In the genomic region with DNA sequence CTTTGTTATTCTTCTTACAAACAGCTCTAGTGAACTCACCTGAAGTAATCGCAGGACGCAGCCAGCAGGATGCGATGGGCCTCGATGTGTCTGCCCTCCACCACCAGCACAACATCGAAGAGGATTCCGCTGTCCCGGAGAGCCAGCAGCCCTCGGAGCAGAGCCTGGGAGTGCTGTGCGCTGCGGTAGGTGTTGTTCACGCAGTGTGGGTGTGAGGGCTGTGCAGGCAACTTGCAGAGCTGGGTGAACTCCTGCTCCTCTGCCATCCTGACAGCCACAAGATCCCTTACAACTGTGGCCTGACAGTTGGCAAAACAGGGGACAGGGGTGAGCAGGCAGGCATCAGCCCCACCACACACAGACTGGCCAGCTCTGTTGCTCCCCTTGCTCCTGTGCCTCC, we compare ENCODE assay signal across 31 cellular contexts.
"Had no signal": no experiment of that assay in that cellular context is flagged by ENCODE, and none has a peak within 500 bp of the region (broad histone marks: within the 10 kb centered on the region; RNA-seq: fewer than 3 reads in every experiment).

No MANE protein-coding gene starts in this region.

- H3K9me3 ChIP-seq: colonic mucosa, gastrocnemius medialis, psoas muscle, stomach, thyroid gland, upper lobe of right lung had no signal

- H3K4me1 ChIP-seq: colonic mucosa, parathyroid adenoma had no signal

- H3K4me2 ChIP-seq: hepatocyte, smooth muscle cell had no signal

- H3K36me3 Mint-ChIP-seq: activated naive CD4-positive, alpha-beta T cell treated with anti-CD3 and anti-CD28 coated beads, Interleukin-2, amount 50 U/mL, for 72 hours had no signal

- H3K27ac Mint-ChIP-seq: activated CD4-positive, alpha-beta T cell treated with anti-CD3 and anti-CD28 coated beads for 36 hours; activated CD8-positive, alpha-beta memory T cell treated with anti-CD3 and anti-CD28 coated beads, Interleukin-2, amount 10 ng/mL, durations not matched to agents 7 days and 5 days; activated CD8-positive, alpha-beta T cell treated with anti-CD3 and anti-CD28 coated beads, Interleukin-2, amount 10 ng/mL, durations not matched to agents 7 days and 5 days; nephron progenitor cell had no signal

- H2AFZ ChIP-seq: hepatocyte, parathyroid adenoma had no signal

- H3K27me3 Mint-ChIP-seq: activated CD4-positive, alpha-beta T cell treated with anti-CD3 and anti-CD28 coated beads for 36 hours; activated CD8-positive, alpha-beta memory T cell treated with anti-CD3 and anti-CD28 coated beads, Interleukin-2, amount 10 ng/mL, durations not matched to agents 7 days and 5 days; brain; stimulated activated naive B cell treated with anti-CD40 and anti-IgM and Interleukin-4, amounts not matched to agents 10 μg/mL and 1 μg/mL and 100 μg/mL, for 72 hours had no signal

- H3K27ac ChIP-seq: cardiac muscle cell, colonic mucosa, gastrocnemius medialis, hepatocyte, parathyroid adenoma, psoas muscle, stomach, thyroid gland, upper lobe of right lung had no signal

- H3K9me3 Mint-ChIP-seq: activated naive CD4-positive, alpha-beta T cell treated with anti-CD3 and anti-CD28 coated beads, Interleukin-2, amount 50 U/mL, for 72 hours; nephron progenitor cell; stimulated activated naive B cell treated with anti-CD40 and anti-IgM and Interleukin-4, amounts not matched to agents 10 μg/mL and 1 μg/mL and 100 μg/mL, for 72 hours; T-helper 1 cell treated with Interleukin-12 subunit alpha and Interleukin-12 subunit beta and Interleukin-4 antibody, amounts not matched to agents 30 μg/mL and 1 μg/mL, for 36 hours had no signal

- H3K4me3 ChIP-seq: cardiac muscle cell, colonic mucosa, gastrocnemius medialis, hepatocyte, psoas muscle, smooth muscle cell, stomach, thyroid gland, upper lobe of right lung had no signal

- H3K36me3 ChIP-seq: cardiac muscle cell, colonic mucosa, gastrocnemius medialis, thyroid gland, upper lobe of right lung had no signal

- ATAC-seq: activated CD4-positive, alpha-beta T cell treated with anti-CD3 and anti-CD28 coated beads for 36 hours; activated CD8-positive, alpha-beta memory T cell treated with anti-CD3 and anti-CD28 coated beads, Interleukin-2, amount 10 ng/mL, durations not matched to agents 7 days and 5 days; activated CD8-positive, alpha-beta T cell treated with anti-CD3 and anti-CD28 coated beads, Interleukin-2, amount 10 ng/mL, durations not matched to agents 7 days and 5 days; activated naive CD4-positive, alpha-beta T cell treated with anti-CD3 and anti-CD28 coated beads, Interleukin-2, amount 50 U/mL, for 72 hours; gastrocnemius medialis; left cardiac atrium; psoas muscle; stimulated activated naive B cell treated with anti-CD40 and anti-IgM and Interleukin-4, amounts not matched to agents 10 μg/mL and 1 μg/mL and 100 μg/mL, for 72 hours; upper lobe of right lung had no signal

- H3K4me3 Mint-ChIP-seq: activated CD4-positive, alpha-beta T cell treated with anti-CD3 and anti-CD28 coated beads for 36 hours; activated CD8-positive, alpha-beta memory T cell treated with anti-CD3 and anti-CD28 coated beads, Interleukin-2, amount 10 ng/mL, durations not matched to agents 7 days and 5 days; activated CD8-positive, alpha-beta T cell treated with anti-CD3 and anti-CD28 coated beads, Interleukin-2, amount 10 ng/mL, durations not matched to agents 7 days and 5 days; brain; nephron progenitor cell; stimulated activated naive B cell treated with anti-CD40 and anti-IgM and Interleukin-4, amounts not matched to agents 10 μg/mL and 1 μg/mL and 100 μg/mL, for 72 hours; T-helper 1 cell treated with Interleukin-12 subunit alpha and Interleukin-12 subunit beta and Interleukin-4 antibody, amounts not matched to agents 30 μg/mL and 1 μg/mL, for 36 hours had no signal

- H3K27me3 ChIP-seq: cardiac muscle cell, colonic mucosa, gastrocnemius medialis, hepatocyte, stomach, thyroid gland, upper lobe of right lung had no signal

- FAIRE-seq: keratinocyte had no signal

- DNase-seq: activated CD4-positive, alpha-beta T cell treated with anti-CD3 and anti-CD28 coated beads for 36 hours; activated CD4-positive, CD25-positive, alpha-beta regulatory T cell; activated CD8-positive, alpha-beta memory T cell treated with anti-CD3 and anti-CD28 coated beads, Interleukin-2, amount 10 ng/mL, durations not matched to agents 7 days and 5 days; activated CD8-positive, alpha-beta T cell treated with anti-CD3 and anti-CD28 coated beads, Interleukin-2, amount 10 ng/mL, durations not matched to agents 7 days and 5 days; activated naive CD4-positive, alpha-beta T cell; activated T-cell treated with anti-CD3 and anti-CD28 coated beads, Interleukin-2, amount 50 U/mL, for 48 hours; aorta; cerebellar nuclear complex; colonic mucosa; effector CD8-positive, alpha-beta T cell; erythroblast; gastrocnemius medialis; glutamatergic neuron; left cardiac atrium; left ventricle myocardium superior; nephron progenitor cell; stimulated activated CD4-positive, alpha-beta T cell treated with anti-CD3 and anti-CD28 coated beads, Interleukin-1b, Interleukin-23, amount 100 ng/mL, for 48 hours; stimulated activated CD4-positive, alpha-beta T cell treated with anti-CD3 and anti-CD28 coated beads, Interleukin-4, amount 100 ng/mL, for 4 hours; stimulated activated naive B cell treated with anti-CD40 and anti-IgM and Interleukin-4, amounts not matched to agents 10 μg/mL and 1 μg/mL and 100 μg/mL, for 72 hours; stomach; thyroid gland; upper lobe of right lung had no signal

- H3K9ac ChIP-seq: parathyroid adenoma had no signal
